In genomic region chr15:38002883-38003477, GRCh38 we compare ENCODE assay signal across 8 cellular contexts.
DNase-seq lines count a peak whose midpoint lies in the region; ATAC-seq, FAIRE-seq and TF ChIP-seq lines count a peak whose summit lies in the region.

No MANE protein-coding gene starts in this region.

- H3K4me3 ChIP-seq in NB4 (ENCODE audit: low read depth, low read length) (no peak overlapping the region), keratinocyte (ENCODE audit: control insufficient read depth in 2 of 3, extremely low read depth in 1 of 3, insufficient read depth in 2 of 3, low read depth in 1 of 3, low read length in 3 of 3) (no peak overlapping the region), thyroid gland (replicated peaks in 1 of 3) (no peak overlapping the region)

- H3K36me3 ChIP-seq in keratinocyte (ENCODE audit: control insufficient read depth in 2 of 2, extremely low read depth in 1 of 2, insufficient read depth in 2 of 2, low read length in 2 of 2): no peaks in the 10 kb centered on the region
- no peaks in the 10 kb centered on the region for H3K36me3 ChIP-seq in thyroid gland

- H3K9me3 ChIP-seq in keratinocyte (ENCODE audit: control insufficient read depth, low read depth, low read length) (no peaks in the 10 kb centered on the region), thyroid gland (no peaks in the 10 kb centered on the region)

- dilution Hi-C loops in keratinocyte (cut with MboI; ENCODE audit: extremely low pct_ligation_motif_present, low sequenced_read_pairs): loop anchor here (25.0 kb wide), 1 partner anchor 359 kb away; no protein-coding TSS in a partner anchor

- no peaks in the 10 kb centered on the region for H3K4me1 ChIP-seq in keratinocyte (ENCODE audit: control insufficient read depth, extremely low read depth, insufficient read depth, low read length)
- H3K4me1 ChIP-seq in thyroid gland: no peaks in the 10 kb centered on the region

- no peaks in the 10 kb centered on the region for H3K79me2 ChIP-seq in keratinocyte (ENCODE audit: control insufficient read depth, insufficient read depth, low read length)

- TF ChIP-seq POLR2A in NB4 (IDR thresholded peaks at IDR 0.05; ENCODE audit: extremely low read depth, insufficient read length) (no peak), thyroid gland (IDR thresholded peaks at IDR 0.05) (no peak)

- no peaks in the 10 kb centered on the region for H4K20me1 ChIP-seq in keratinocyte (ENCODE audit: control insufficient read depth, extremely low read depth, insufficient read depth, low read length)

- no peak overlapping the region for H3K9ac ChIP-seq in keratinocyte (ENCODE audit: control insufficient read depth, extremely low read depth, insufficient read depth, low read length)

- peak; percentile 75 for ATAC-seq in GM19397 (IDR thresholded peaks at IDR 0.05; ENCODE audit: unreplicated experiment)
- ATAC-seq in GM19395 (IDR thresholded peaks at IDR 0.05; ENCODE audit: unreplicated experiment): no peak

- intact Hi-C loops in thyroid gland (cut with DNase I): loop anchor here (10.0 kb wide), 2 partner anchors 252 to 352 kb away; partner anchors contain the start of gene SPRED1

- TF ChIP-seq CTCF in D721Med (IDR thresholded peaks at IDR 0.05; ENCODE audit: insufficient read depth, missing control alignments) (peak; percentile 19), NB4 (IDR thresholded peaks at IDR 0.05; ENCODE audit: low read depth, low read length) (peak; percentile 35), keratinocyte (optimal IDR thresholded peaks at IDR 0.05 in 1 of 3, IDR thresholded peaks at IDR 0.05 in 1 of 3, conservative IDR thresholded peaks at IDR 0.05 in 1 of 3; ENCODE audit: extremely low read depth in 1 of 3, insufficient read depth in 2 of 3, low read length in 3 of 3) (peak; percentile 70 to 95 (median 80)), thyroid gland (IDR thresholded peaks at IDR 0.05) (peak in 5 of 6 experiments; percentile 52 to 88 (median 70))

- H3K27me3 ChIP-seq in keratinocyte (ENCODE audit: control insufficient read depth, extremely low read depth, insufficient read depth, low read length) (no peaks in the 10 kb centered on the region), thyroid gland (no peaks in the 10 kb centered on the region)

- in situ Hi-C loops in T47D (cut with HindIII; ENCODE audit: low pct_unique_long_range_greater_than_20kb, low sequenced_read_pairs): no loop called here

- no peaks in the 10 kb centered on the region for H3K9me1 ChIP-seq in keratinocyte (ENCODE audit: control insufficient read depth, extremely low read depth, insufficient read depth, low read length)

- no peak overlapping the region for H2AFZ ChIP-seq in keratinocyte (ENCODE audit: control insufficient read depth, low read length)

- H3K4me2 ChIP-seq in keratinocyte (ENCODE audit: control insufficient read depth, extremely low read depth, insufficient read depth, low read depth, low read length): no peak overlapping the region

- FAIRE-seq in D721Med (lab: Jason Lieb, UNC): no peak
- FAIRE-seq in keratinocyte (lab: Jason Lieb, UNC): peak; percentile 90

- no peak overlapping the region for H3K27ac ChIP-seq in keratinocyte (ENCODE audit: control insufficient read depth, insufficient read depth, low read length)
- no peak overlapping the region for H3K27ac ChIP-seq in thyroid gland

- no peak for DNase-seq in D721Med (ENCODE audit: insufficient read length, low spot score)
- peak; percentile 67 for DNase-seq in NB4 (ENCODE audit: low read depth)
- DNase-seq in T47D (ENCODE audit: low read depth in 1 of 2, low spot score in 1 of 2): peak; percentile 33 to 82
- DNase-seq in keratinocyte (ENCODE audit: low read depth, low spot score): peak; percentile 23
- peak; percentile 65 to 76 for DNase-seq in thyroid gland
- no peak for DNase-seq in NCI-H187 (lab: John Stamatoyannopoulos, UW)

- WGBS in thyroid gland, 2 donors: 83 to 88% methylated on average over 2 of the region's 2 CpGs

Comparison
In these comparisons a context has a peak if more than half of its experiments do, and no peak if none do; other contexts are left out.
1. DNase-seq: peak in NB4 (single experiment), T47D (2 of 2), keratinocyte (single experiment) and thyroid gland (2 of 2); none in D721Med (single experiment) and NCI-H187 (0 of 2).
2. CTCF ChIP-seq: peak in every context shown above with its lines; median percentile 80 in keratinocyte; 70 in thyroid gland; 35 in NB4; 19 in D721Med.